ENCODE assay signal across 8 cellular contexts in genomic region chr3:36944012-36944640, GRCh38. TPM values are rescaled to one million over a fixed set of nuclear protein-coding genes. Genes with fewer than 3 reads are reported as not detected.
A peak's percentile ranks its signal among the peaks of the same experiment; 100 is the strongest.
DNase-seq lines count a peak whose midpoint lies in the region; ATAC-seq and TF ChIP-seq lines count a peak whose summit lies in the region.

No MANE protein-coding gene starts in this region.

- TF ChIP-seq CTCF in AG04450 (IDR thresholded peaks at IDR 0.05; ENCODE audit: low read depth, low read length) (peak; percentile 16; the same call in 1 of the 2 replicates), OCI-LY3 (IDR thresholded peaks at IDR 0.05; ENCODE audit: low read depth, low read length) (no peak), right atrium auricular region (IDR thresholded peaks at IDR 0.05) (no peak)

- H3K27ac ChIP-seq in AG04450 (ENCODE audit: low read depth, low read length) (peak overlapping the region; percentile 47), OCI-LY3 (ENCODE audit: low read length) (peak overlapping the region; percentile 59), angular gyrus (ENCODE audit: low read depth, low read length) (peak overlapping the region; percentile 59), right atrium auricular region (peak overlapping the region; percentile 70 to 76)

- CTCF ChIA-PET in AG04450 (lab: Charles Lee) = interaction anchor here (0.9 to 3.6 kb wide), 3 partner anchors 11 to 215 kb away, joined by 3 to 24 read pairs (median 4); no protein-coding TSS in a partner anchor

- POLR2A ChIA-PET in AG04450 (lab: Yijun Ruan, JAX) = interaction anchor here (1.0 to 1.3 kb wide), 2 partner anchors 14 to 32 kb away, joined by 3 read pairs; no protein-coding TSS in a partner anchor

- no peaks in the 10 kb centered on the region for H3K27me3 ChIP-seq in AG04450 (ENCODE audit: control insufficient read depth, insufficient read depth, low read length)
- H3K27me3 ChIP-seq in OCI-LY3 (ENCODE audit: low read depth, low read length) = no peaks in the 10 kb centered on the region
- no peaks in the 10 kb centered on the region for H3K27me3 ChIP-seq in right atrium auricular region

- H3K4me3 ChIP-seq in AG04450 (ENCODE audit: low read depth, low read length) (peak overlapping the region; percentile 69), OCI-LY3 (ENCODE audit: low read length) (peak overlapping the region; percentile 78), right atrium auricular region (peak overlapping the region; percentile 71 to 79)

- H3K79me2 ChIP-seq in OCI-LY3 (ENCODE audit: low read length) = peaks cover 39% of the 10 kb centered on the region

- peaks cover 4% of the 10 kb centered on the region for H3K36me3 ChIP-seq in OCI-LY3 (replicated peaks; ENCODE audit: low read depth, low read length)
- no peaks in the 10 kb centered on the region for H3K36me3 ChIP-seq in right atrium auricular region

- peak overlapping the region; percentile 79 for H3K4me2 ChIP-seq in OCI-LY3 (ENCODE audit: low read length)

- peak overlapping the region; percentile 76 for H2AFZ ChIP-seq in OCI-LY3 (ENCODE audit: low read depth, low read length)

- ATAC-seq in GM18519 (IDR thresholded peaks at IDR 0.05; ENCODE audit: low FRiP score, unreplicated experiment) (peak; percentile 28), HG03045 (IDR thresholded peaks at IDR 0.05; ENCODE audit: unreplicated experiment) (peak; percentile 65)

- H3K4me1 ChIP-seq in OCI-LY3 (ENCODE audit: low read length) = peaks cover 8% of the 10 kb centered on the region
- H3K4me1 ChIP-seq in right atrium auricular region = peaks cover 0 to 14% of the 10 kb centered on the region in 2 donors

- DNase-seq in AG04450 (ENCODE audit: low read depth, low spot score) (no peak), right atrium auricular region (ENCODE audit: low spot score) (peak; percentile 61), posterior vena cava (ENCODE audit: low spot score) (peak; percentile 90), NCI-H446 (lab: John Stamatoyannopoulos, UW) (no peak)

- H3K9ac ChIP-seq in OCI-LY3 (ENCODE audit: low read length) = peak overlapping the region; percentile 90

- H3K9me3 ChIP-seq in AG04450 (ENCODE audit: control insufficient read depth, insufficient read depth, low read length) (peaks cover 20% of the 10 kb centered on the region), OCI-LY3 (ENCODE audit: insufficient read depth, low read length) (peaks cover 8% of the 10 kb centered on the region; the same call in 1 of the 2 replicates), right atrium auricular region (peaks cover 0 to 12% of the 10 kb centered on the region in 2 donors)

- H4K20me1 ChIP-seq in OCI-LY3 (ENCODE audit: insufficient read depth, low read length) = no peaks in the 10 kb centered on the region

- intact Hi-C loops in posterior vena cava (cut with DNase I) = no loop called here

RNA-seq across cellular contexts. Expression of gene TRANK1, which starts 0.7 kb away (rescaled TPM):
- 22.4 and 26.1 TPM in 2 replicates for polyA plus RNA-seq in AG04450 (2011; rRNA removed)
- polyA minus RNA-seq in AG04450 (2011; rRNA and poly(A)+ RNA removed) = 45.1 and 57.2 TPM in 2 replicates
- total RNA-seq in right atrium auricular region = 10 to 100 TPM in 1 of 2 donors, 1 to 10 TPM in 1; 5.7 to 10.3 TPM
- 10 to 100 TPM; 13.9 to 23.5 TPM for total RNA-seq in posterior vena cava

RNA-seq across cellular contexts. Expression of gene EPM2AIP1, which starts 48.8 kb away (rescaled TPM):
- 11.0 and 15.3 TPM in 2 replicates for polyA plus RNA-seq in AG04450 (2011; rRNA removed)
- polyA minus RNA-seq in AG04450 (2011; rRNA and poly(A)+ RNA removed) = 15.6 and 21.2 TPM in 2 replicates
- total RNA-seq in right atrium auricular region = 10 to 100 TPM; 10.3 TPM
- total RNA-seq in posterior vena cava = 10 to 100 TPM; 15.3 to 19.9 TPM

RNA-seq across cellular contexts. Expression of gene MLH1, which starts 49.2 kb away (rescaled TPM):
- 30.9 and 38.2 TPM in 2 replicates for polyA plus RNA-seq in AG04450 (2011; rRNA removed)
- polyA minus RNA-seq in AG04450 (2011; rRNA and poly(A)+ RNA removed) = 20.6 and 25.4 TPM in 2 replicates
- total RNA-seq in right atrium auricular region = 10 to 100 TPM; 36.0 to 37.8 TPM
- total RNA-seq in posterior vena cava = 10 to 100 TPM; 24.2 to 26.9 TPM

Comparison
In these comparisons a context has a peak if more than half of its experiments do, and no peak if none do; other contexts are left out.
1. DNase-seq: peak in right atrium auricular region (single experiment) and posterior vena cava (single experiment); none in AG04450 (single experiment) and NCI-H446 (0 of 2).
2. Peak in every context shown above with its lines, with median percentiles within 50 percentile points of each other: H3K27ac ChIP-seq and H3K4me3 ChIP-seq.